23 cellular contexts compared by ENCODE assay signal in the genomic region with DNA sequence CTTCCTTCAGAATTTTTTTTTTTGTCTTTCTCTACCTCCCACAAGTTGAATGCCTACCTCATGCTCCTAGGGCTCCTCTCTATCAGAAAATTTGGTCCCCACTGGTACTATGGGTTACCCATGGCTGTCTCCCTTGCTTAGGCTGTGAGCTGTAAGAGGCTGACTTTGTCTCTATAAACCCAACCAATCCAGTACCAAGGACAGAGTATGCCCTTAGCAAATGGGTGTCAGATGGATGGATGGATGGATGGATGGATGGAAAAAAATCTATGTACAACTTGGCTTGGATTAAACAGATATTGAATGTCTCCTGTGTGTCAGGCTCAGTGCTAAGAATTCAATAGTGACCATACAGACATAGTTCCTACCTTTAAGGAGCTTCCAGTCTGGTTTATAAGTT.
A peak's percentile ranks its signal among the peaks of the same experiment; 100 is the strongest.
DNase-seq lines count a peak whose midpoint lies in the region; ATAC-seq, FAIRE-seq and TF ChIP-seq lines count a peak whose summit lies in the region.
"Had no signal": no experiment of that assay in that cellular context is flagged by ENCODE, and none has a peak within 500 bp of the region (broad histone marks: within the 10 kb centered on the region; RNA-seq: fewer than 3 reads in every experiment).

No MANE protein-coding gene starts in this region.

- ATAC-seq in SK-N-SH treated with all-trans-retinoic acid at 6 μM for 48 hours (no peak), GM23338 (no peak), HG03135 (IDR thresholded peaks at IDR 0.05; ENCODE audit: unreplicated experiment) (no peak)
- ATAC-seq: A549; CD8-positive, alpha-beta T cell had no signal

- H3K27ac Mint-ChIP-seq in GM23338 = no peak overlapping the region
- H3K27ac Mint-ChIP-seq: B cell; CD4-positive, alpha-beta T cell; CD8-positive, alpha-beta T cell had no signal

- intact Hi-C loops in endothelial cell of umbilical vein (cut with micrococcal nuclease) = no loop called here

- BruUV-seq in endothelial cell of umbilical vein (replicated peaks; lab: Mats Ljungman, UMichigan) = no TSS peak

- H3K9me2 ChIP-seq in SK-N-SH (no peaks in the 10 kb centered on the region), GM23338 (ENCODE audit: insufficient read depth) (peaks cover 21% of the 10 kb centered on the region; the same call in 1 of the 2 replicates)

- CTCF ChIA-PET in SK-N-SH (lab: Yijun Ruan, JAX) = no interaction called here
- CTCF ChIA-PET in HEK293 (lab: Yijun Ruan, JAX) = interaction anchor here (0.6 to 0.7 kb wide), 2 partner anchors 10 to 17 kb away, joined by 3 to 4 read pairs; no protein-coding TSS in a partner anchor
- CTCF ChIA-PET in endothelial cell of umbilical vein (lab: Charles Lee) = interaction anchor here (1.4 to 2.4 kb wide), 3 partner anchors 34 to 514 kb away, joined by 4 to 8 read pairs (median 7); partner anchors contain the start of gene TRPC7

- DNase-seq in SK-N-SH (no peak), GM23338 (ENCODE audit: low spot score) (no peak), endothelial cell of umbilical vein (ENCODE audit: low read depth, low spot score) (no peak), NCI-H1105 (lab: John Stamatoyannopoulos, UW) (no peak)
- DNase-seq: AML-193; Caco-2; Calu3; CD4-positive, alpha-beta T cell; CD8-positive, alpha-beta T cell; DMS79 treated with DMSO at 0.1 percent for 48 hours; GF-D8 had no signal

- no peak overlapping the region for H3K4me3 Mint-ChIP-seq in GM23338
- H3K4me3 Mint-ChIP-seq: B cell; CD4-positive, alpha-beta T cell; CD8-positive, alpha-beta T cell had no signal

- TF ChIP-seq RAD21 in SK-N-SH (IDR thresholded peaks at IDR 0.05; ENCODE audit: low read length) = no peak

- no peak for TF ChIP-seq POLR2A in endothelial cell of umbilical vein (IDR thresholded peaks at IDR 0.05; ENCODE audit: low read depth, low read length)

- H2AFZ ChIP-seq in SK-N-SH (ENCODE audit: low read depth) (no peak overlapping the region), GM23338 (no peak overlapping the region), endothelial cell of umbilical vein (ENCODE audit: low read depth, low read length) (no peak overlapping the region)

- TF ChIP-seq CTCF in SK-N-SH (IDR thresholded peaks at IDR 0.05) (no peak), GM23338 (conservative IDR thresholded peaks at IDR 0.05; ENCODE audit: low read depth in 2 of 2) (no peak), HEK293 (tag by site-specific recombination; IDR thresholded peaks at IDR 0.05) (no peak), endothelial cell of umbilical vein (IDR thresholded peaks at IDR 0.05; ENCODE audit: extremely low read depth in 1 of 2, insufficient read depth in 1 of 2, low read depth in 1 of 2, low read length in 2 of 2) (no peak)

- H3K9me1 ChIP-seq in endothelial cell of umbilical vein (replicated peaks; ENCODE audit: control insufficient read depth, extremely low read depth, insufficient read depth, low read length) = no peaks in the 10 kb centered on the region

- POLR2A ChIA-PET in SK-N-SH (lab: Yijun Ruan, JAX) = interaction anchor here (0.7 kb wide), 1 partner anchor 581 kb away, joined by 4 read pairs; no protein-coding TSS in a partner anchor
- POLR2A ChIA-PET in HEK293 (lab: Yijun Ruan, JAX) = interaction anchor here (0.7 kb wide), 1 partner anchor 78 kb away, joined by 3 read pairs; no protein-coding TSS in a partner anchor
- POLR2A ChIA-PET in endothelial cell of umbilical vein (lab: Charles Lee) = no interaction called here

- dilution Hi-C loops in endothelial cell of umbilical vein (cut with MboI; ENCODE audit: extremely low pct_ligation_motif_present, low sequenced_read_pairs) = no loop called here

- no peaks in the 10 kb centered on the region for H3K36me3 Mint-ChIP-seq in GM23338 (ENCODE audit: low read depth)
- H3K36me3 Mint-ChIP-seq: CD8-positive, alpha-beta T cell had no signal

- no peak for TF ChIP-seq EP300 in SK-N-SH (IDR thresholded peaks at IDR 0.05; ENCODE audit: borderline replicate concordance in 1 of 2, low read depth in 1 of 2, low read length in 1 of 2)

- no peaks in the 10 kb centered on the region for H3K36me3 ChIP-seq in SK-N-SH (replicated peaks in 1 of 2; ENCODE audit: control insufficient read depth in 1 of 2, insufficient read depth in 2 of 2, low read length in 1 of 2)
- H3K36me3 ChIP-seq in GM23338 (ENCODE audit: insufficient read depth) = no peaks in the 10 kb centered on the region
- no peaks in the 10 kb centered on the region for H3K36me3 ChIP-seq in HEK293 (ENCODE audit: control insufficient read depth in 2 of 2, insufficient read depth in 1 of 2, low read length in 2 of 2)
- no peaks in the 10 kb centered on the region for H3K36me3 ChIP-seq in endothelial cell of umbilical vein (ENCODE audit: control insufficient read depth in 2 of 2, extremely low read depth in 1 of 2, insufficient read depth in 2 of 2, low read length in 2 of 2)
- H3K36me3 ChIP-seq: BLaER1 treated with 17β-estradiol and CSF1 and Interleukin-3, amounts not matched to agents 10 nM and 100 nM had no signal

- H3K9me3 Mint-ChIP-seq in GM23338 = peaks cover 3% of the 10 kb centered on the region; the same call in 1 of the 3 replicates
- H3K9me3 Mint-ChIP-seq: CD4-positive, alpha-beta T cell; CD8-positive, alpha-beta T cell had no signal

- FAIRE-seq in endothelial cell of umbilical vein (lab: Jason Lieb, UNC) = peak; percentile 74
- FAIRE-seq: A549, D721Med, G401.6, GM12891, GM19239 had no signal

- H3K4me1 Mint-ChIP-seq in GM23338 = no peaks in the 10 kb centered on the region
- H3K4me1 Mint-ChIP-seq: B cell had no signal

- H3K9me3 ChIP-seq in SK-N-SH = no peaks in the 10 kb centered on the region
- no peaks in the 10 kb centered on the region for H3K9me3 ChIP-seq in HEK293 (ENCODE audit: control insufficient read depth, insufficient read depth, low read depth, low read length)
- H3K9me3 ChIP-seq in endothelial cell of umbilical vein (replicated peaks; ENCODE audit: control insufficient read depth, insufficient read depth, low read length) = no peaks in the 10 kb centered on the region
- H3K9me3 ChIP-seq: A549; BLaER1 treated with 17β-estradiol and CSF1 and Interleukin-3, amounts not matched to agents 10 nM and 100 nM; Caco-2 had no signal

- no peaks in the 10 kb centered on the region for H3K27me3 ChIP-seq in SK-N-SH (ENCODE audit: insufficient read depth)
- no peaks in the 10 kb centered on the region for H3K27me3 ChIP-seq in GM23338 (ENCODE audit: insufficient read depth)
- peaks cover 3% of the 10 kb centered on the region in 2 experiments for H3K27me3 ChIP-seq in endothelial cell of umbilical vein (ENCODE audit: control insufficient read depth in 2 of 2, insufficient read depth in 2 of 2, low read length in 2 of 2)
- H3K27me3 ChIP-seq: BLaER1 treated with 17β-estradiol and CSF1 and Interleukin-3, amounts not matched to agents 10 nM and 100 nM had no signal

- H3K4me2 ChIP-seq in SK-N-SH (no peak overlapping the region), GM23338 (no peak overlapping the region), endothelial cell of umbilical vein (ENCODE audit: insufficient read depth, low read length) (no peak overlapping the region)
- H3K4me2 ChIP-seq: A549; BLaER1 treated with 17β-estradiol and CSF1 and Interleukin-3, amounts not matched to agents 10 nM and 100 nM had no signal

- H3K4me1 ChIP-seq in SK-N-SH (ENCODE audit: control insufficient read depth in 1 of 2, insufficient read depth in 2 of 2, low read depth in 1 of 2, low read length in 1 of 2) (no peaks in the 10 kb centered on the region; a peak in 1 of 4 replicates), GM23338 (ENCODE audit: insufficient read depth) (no peaks in the 10 kb centered on the region), HEK293 (ENCODE audit: control insufficient read depth, insufficient read depth, low read length) (no peaks in the 10 kb centered on the region), endothelial cell of umbilical vein (ENCODE audit: control insufficient read depth, extremely low read depth, insufficient read depth, low read length) (no peaks in the 10 kb centered on the region)
- H3K4me1 ChIP-seq: A549, Caco-2 had no signal

- H3K79me2 ChIP-seq in SK-N-SH (ENCODE audit: insufficient read depth) (no peaks in the 10 kb centered on the region), GM23338 (replicated peaks; ENCODE audit: insufficient read depth) (no peaks in the 10 kb centered on the region), endothelial cell of umbilical vein (ENCODE audit: control insufficient read depth, insufficient read depth, low read length) (no peaks in the 10 kb centered on the region)

- H3K4me3 ChIP-seq in SK-N-SH (ENCODE audit: low read depth in 2 of 2, low read length in 1 of 2) (no peak overlapping the region), GM23338 (no peak overlapping the region), HEK293 (ENCODE audit: low read depth, low read length) (no peak overlapping the region), endothelial cell of umbilical vein (replicated peaks in 1 of 3; ENCODE audit: insufficient read depth in 1 of 3, low read depth in 1 of 3, low read length in 3 of 3) (no peak overlapping the region)
- H3K4me3 ChIP-seq: A549; BLaER1 treated with 17β-estradiol and CSF1 and Interleukin-3, amounts not matched to agents 10 nM and 100 nM had no signal

- no peak overlapping the region for H3K9ac ChIP-seq in SK-N-SH
- H3K9ac ChIP-seq in endothelial cell of umbilical vein (replicated peaks; ENCODE audit: extremely low read depth, insufficient read depth, low read length) = no peak overlapping the region
- H3K9ac ChIP-seq: BLaER1 treated with 17β-estradiol and CSF1 and Interleukin-3, amounts not matched to agents 10 nM and 100 nM had no signal

- H3K27me3 Mint-ChIP-seq in GM23338 (ENCODE audit: insufficient read depth, low read depth, poor library complexity) = no peaks in the 10 kb centered on the region
- H3K27me3 Mint-ChIP-seq: B cell; CD4-positive, alpha-beta T cell had no signal

- no peaks in the 10 kb centered on the region for H4K20me1 ChIP-seq in SK-N-SH (ENCODE audit: insufficient read depth)
- H4K20me1 ChIP-seq in GM23338 (replicated peaks; ENCODE audit: insufficient read depth) = no peaks in the 10 kb centered on the region
- H4K20me1 ChIP-seq in endothelial cell of umbilical vein (replicated peaks; ENCODE audit: control insufficient read depth, extremely low read depth, insufficient read depth, low read length) = no peaks in the 10 kb centered on the region

- H3K27ac ChIP-seq in SK-N-SH (ENCODE audit: low read depth in 2 of 2, low read length in 1 of 2) = no peak overlapping the region
- H3K27ac ChIP-seq in GM23338 (ENCODE audit: low read depth) = no peak overlapping the region
- H3K27ac ChIP-seq in HEK293 (ENCODE audit: extremely low read depth, low read depth, low read length) = no peak overlapping the region
- no peak overlapping the region for H3K27ac ChIP-seq in endothelial cell of umbilical vein (ENCODE audit: insufficient read depth, low read depth, low read length)
- H3K27ac ChIP-seq: 22Rv1; A549; BLaER1 treated with 17β-estradiol and CSF1 and Interleukin-3, amounts not matched to agents 10 nM and 100 nM; C4-2B had no signal

- H3F3A ChIP-seq in SK-N-SH (replicated peaks; ENCODE audit: insufficient read depth) (no peaks in the 10 kb centered on the region), GM23338 (replicated peaks; ENCODE audit: low read depth) (no peaks in the 10 kb centered on the region)

TF ChIP-seq in endothelial cell of umbilical vein, 7 proteins besides CTCF, POLR2A, EP300 and RAD21 (continues in another document):
- TF ChIP-seq JUN (IDR thresholded peaks at IDR 0.05; ENCODE audit: borderline replicate concordance, insufficient read depth, insufficient read length, low read depth) (no peak), GATA2 (IDR thresholded peaks at IDR 0.05; ENCODE audit: insufficient read depth, insufficient read length, low read depth, low read length) (no peak)

Comparison
In these comparisons a context has a peak if more than half of its experiments do, and no peak if none do; other contexts are left out.
1. Of the 4 proteins assayed by ChIP-seq in both HEK293 and SK-N-SH: peak only in HEK293: none; only in SK-N-SH: none; in both: REST; in neither: 3.